Comparison of ENCODE assay signal across 8 cellular contexts in genomic region chr5:109689740-109690455, GRCh38. TPM values are rescaled to one million over a fixed set of nuclear protein-coding genes. Genes with fewer than 3 reads are reported as not detected.
A peak's percentile ranks its signal among the peaks of the same experiment; 100 is the strongest.
DNase-seq lines count a peak whose midpoint lies in the region; TF ChIP-seq lines count a peak whose summit lies in the region.

Gene MAN2A1, plus strand, starts transcription at chr5:109689927. Its CDS starts 491 bp downstream, at chr5:109690418.

- POLR2A ChIA-PET in Caco-2 (lab: Charles Lee) = interaction anchor here (0.6 kb wide), 4 partner anchors 108 to 897 kb away, joined by 4 to 10 read pairs (median 6); no protein-coding TSS in a partner anchor

- H3K79me2 ChIP-seq in neural cell (replicated peaks; ENCODE audit: insufficient read depth, low read length) = peaks cover 29% of the 10 kb centered on the region

- intact Hi-C loops in Caco-2 (cut with micrococcal nuclease; ENCODE audit: unreplicated experiment) = loop anchor here (1.0 to 10.0 kb wide), 10 partner anchors 31 to 1209 kb away; partner anchors contain the start of gene FER

- peaks cover 9% of the 10 kb centered on the region for H3K36me3 Mint-ChIP-seq in Caco-2 (ENCODE audit: insufficient read depth, unreplicated experiment)

- peak; percentile 82 to 83 for DNase-seq in Caco-2
- DNase-seq in GM20000 (ENCODE audit: low spot score) = peak; percentile 83
- DNase-seq in HS-5 (ENCODE audit: low read depth) = peak; percentile 33
- DNase-seq in RKO (ENCODE audit: low spot score) = peak; percentile 80
- DNase-seq in activated T-helper 9 cell treated with anti-CD3 and anti-CD28 coated beads, Interleukin-2, amount 50 U/mL, for 16 hours (ENCODE audit: low read depth) = peak; percentile 67
- DNase-seq in fibroblast of pulmonary artery (ENCODE audit: low read depth) = peak; percentile 71

- TF ChIP-seq EP300 in neural cell (conservative IDR thresholded peaks at IDR 0.05; ENCODE audit: poor library complexity, severe bottlenecking) = no peak

- peak within 1 kb of the TSS; percentile 89 for H3K4me2 ChIP-seq in neural cell (ENCODE audit: low read length)

- CTCF ChIA-PET in Caco-2 (lab: Charles Lee) = interaction anchor here (0.6 kb wide), 2 partner anchors 17 to 59 kb away, joined by 3 to 4 read pairs; no protein-coding TSS in a partner anchor

- peak within 1 kb of the TSS; percentile 82 for H2AFZ ChIP-seq in neural cell (ENCODE audit: low read depth, low read length)

- no peaks in the 10 kb centered on the region for H4K20me1 ChIP-seq in neural cell (ENCODE audit: insufficient read depth)

- H3K27me3 ChIP-seq in Caco-2 (replicated peaks; ENCODE audit: control insufficient read depth, insufficient read depth, low read length) (no peaks in the 10 kb centered on the region), neural cell (ENCODE audit: insufficient read depth, low read depth, low read length) (no peaks in the 10 kb centered on the region), stomach smooth muscle (ENCODE audit: control insufficient read depth in 1 of 2, insufficient read depth in 2 of 2, low read length in 2 of 2) (no peaks in the 10 kb centered on the region)

- TF ChIP-seq CTCF in Caco-2 (IDR thresholded peaks at IDR 0.05; ENCODE audit: insufficient read depth in 1 of 2, low read depth in 1 of 2, low read length in 1 of 2, severe bottlenecking in 1 of 2, unreplicated experiment in 1 of 2) (no peak), GM20000 (IDR thresholded peaks at IDR 0.05; ENCODE audit: extremely low read depth, missing control alignments) (no peak), fibroblast of pulmonary artery (IDR thresholded peaks at IDR 0.05; ENCODE audit: low read length, missing control alignments) (peak; percentile 3), neural cell (IDR thresholded peaks at IDR 0.05; ENCODE audit: poor library complexity, severe bottlenecking) (no peak)

- H3K4me1 ChIP-seq in Caco-2 (0 out of 2 replicates have a peak, but pooled peaks cover 6% of the 10 kb centered on the region), stomach smooth muscle (ENCODE audit: control insufficient read depth, insufficient read depth, low read length) (peaks cover 3% of the 10 kb centered on the region)

- H3K4me3 Mint-ChIP-seq in Caco-2 (ENCODE audit: unreplicated experiment) = peak within 1 kb of the TSS; percentile 94

- no peaks in the 10 kb centered on the region for H3K9me3 Mint-ChIP-seq in Caco-2 (ENCODE audit: unreplicated experiment)

- no peaks in the 10 kb centered on the region for H3F3A ChIP-seq in neural cell (ENCODE audit: insufficient read depth, low read length, poor library complexity, severe bottlenecking)

- H3K9ac ChIP-seq in neural cell (ENCODE audit: low read length) (peak within 1 kb of the TSS; percentile 61), stomach smooth muscle (ENCODE audit: low read length in 2 of 2) (peak within 1 kb of the TSS; percentile 87 to 88)

- H3K9me3 ChIP-seq in Caco-2 (no peaks in the 10 kb centered on the region), neural cell (ENCODE audit: low read length) (peaks cover 5% of the 10 kb centered on the region), stomach smooth muscle (ENCODE audit: control insufficient read depth in 2 of 2, low read length in 2 of 2) (no peaks in the 10 kb centered on the region)

- H3K27me3 Mint-ChIP-seq in Caco-2 (ENCODE audit: insufficient read depth, unreplicated experiment) = no peaks in the 10 kb centered on the region

- peak; percentile 28 for TF ChIP-seq RAD21 in neural cell (conservative IDR thresholded peaks at IDR 0.05)

- peak within 1 kb of the TSS; percentile 73 for H3K27ac ChIP-seq in neural cell (ENCODE audit: low read length)
- H3K27ac ChIP-seq in stomach smooth muscle (ENCODE audit: low read length) = peak within 1 kb of the TSS; percentile 90

- peak within 1 kb of the TSS; percentile 98 for H3K27ac Mint-ChIP-seq in Caco-2 (ENCODE audit: unreplicated experiment)

- no TSS peak for BruUV-seq in Caco-2 (replicated peaks; lab: Mats Ljungman, UMichigan)

- no peaks in the 10 kb centered on the region for H3K9me2 ChIP-seq in neural cell (ENCODE audit: insufficient read depth, low read length)

- H3K4me1 Mint-ChIP-seq in Caco-2 (ENCODE audit: low read depth, unreplicated experiment) = peaks cover 20% of the 10 kb centered on the region

- H3K4me3 ChIP-seq in Caco-2 (ENCODE audit: low read depth, low read length) = peak within 1 kb of the TSS; percentile 86
- peak within 1 kb of the TSS; percentile 82 for H3K4me3 ChIP-seq in fibroblast of pulmonary artery (replicated peaks; ENCODE audit: low read depth, low read length)
- H3K4me3 ChIP-seq in neural cell (ENCODE audit: low read length) = peak within 1 kb of the TSS; percentile 95
- peak within 1 kb of the TSS; percentile 90 to 98 for H3K4me3 ChIP-seq in stomach smooth muscle (ENCODE audit: low read length in 2 of 2)

- no peaks in the 10 kb centered on the region for H3K36me3 ChIP-seq in Caco-2 (ENCODE audit: control insufficient read depth, insufficient read depth, low read length)
- no peaks in the 10 kb centered on the region for H3K36me3 ChIP-seq in neural cell (ENCODE audit: insufficient read depth, low read length)
- no peaks in the 10 kb centered on the region for H3K36me3 ChIP-seq in stomach smooth muscle (ENCODE audit: control insufficient read depth in 2 of 2, insufficient read depth in 2 of 2, low read length in 2 of 2)

TF ChIP-seq in neural cell, 6 proteins besides CTCF, POLR2A, EP300 and RAD21:
- TF ChIP-seq MXI1 (conservative IDR thresholded peaks at IDR 0.05; ENCODE audit: poor library complexity, severe bottlenecking) = no peak
- no peak for TF ChIP-seq REST (IDR thresholded peaks at IDR 0.05; ENCODE audit: borderline replicate concordance)
- no peak for TF ChIP-seq POLR2AphosphoS5 (IDR thresholded peaks at IDR 0.05)
- TF ChIP-seq TAF1 (IDR thresholded peaks at IDR 0.05; ENCODE audit: low read depth) = no peak
- no peak for TF ChIP-seq EZH2 (IDR thresholded peaks at IDR 0.05; ENCODE audit: borderline replicate concordance, insufficient read depth, low read length, poor library complexity, severe bottlenecking)
- TF ChIP-seq SMC3 (conservative IDR thresholded peaks at IDR 0.05; ENCODE audit: poor library complexity) = peak; percentile 36

RNA-seq across cellular contexts. Expression of gene MAN2A1, which starts in this region (rescaled TPM):
- 57.3 and 57.7 TPM in 2 replicates for total RNA-seq in Caco-2 (2022)
- polyA plus RNA-seq in neural cell = 4.4 and 5.7 TPM in 2 replicates
- 16.1 and 16.3 TPM in 2 replicates for polyA minus RNA-seq in neural cell

Comparison
In these comparisons a context has a peak if more than half of its experiments do, and no peak if none do; other contexts are left out.
1. Peak in every context shown above with its lines: DNase-seq, H3K4me3 ChIP-seq and H3K27ac ChIP-seq.
2. DNase-seq: peak in every context shown above with its lines; median percentile 83 in GM20000; 82 in Caco-2; 80 in RKO; 71 in fibroblast of pulmonary artery; 67 in activated T-helper 9 cell treated with anti-CD3 and anti-CD28 coated beads, Interleukin-2, amount 50 U/mL, for 16 hours; 33 in HS-5.